In genomic region chr17:57929392-57929791, GRCh38 we compare ENCODE assay signal across 1 cellular context.
TF ChIP-seq lines count a peak whose summit lies in the region.

No MANE protein-coding gene starts in this region.

TF ChIP-seq in A549, 52 proteins besides CTCF, POLR2A, EP300 and RAD21 (continued from another document):
- TF ChIP-seq HOXA7 (CRISPR knock-in tag; IDR thresholded peaks at IDR 0.05) (no peak), TFCP2L1 (CRISPR knock-in tag; IDR thresholded peaks at IDR 0.05) (no peak), NR3C1 (IDR thresholded peaks at IDR 0.05) (no peak)
